13 cellular contexts compared by ENCODE assay signal in the genomic region with DNA sequence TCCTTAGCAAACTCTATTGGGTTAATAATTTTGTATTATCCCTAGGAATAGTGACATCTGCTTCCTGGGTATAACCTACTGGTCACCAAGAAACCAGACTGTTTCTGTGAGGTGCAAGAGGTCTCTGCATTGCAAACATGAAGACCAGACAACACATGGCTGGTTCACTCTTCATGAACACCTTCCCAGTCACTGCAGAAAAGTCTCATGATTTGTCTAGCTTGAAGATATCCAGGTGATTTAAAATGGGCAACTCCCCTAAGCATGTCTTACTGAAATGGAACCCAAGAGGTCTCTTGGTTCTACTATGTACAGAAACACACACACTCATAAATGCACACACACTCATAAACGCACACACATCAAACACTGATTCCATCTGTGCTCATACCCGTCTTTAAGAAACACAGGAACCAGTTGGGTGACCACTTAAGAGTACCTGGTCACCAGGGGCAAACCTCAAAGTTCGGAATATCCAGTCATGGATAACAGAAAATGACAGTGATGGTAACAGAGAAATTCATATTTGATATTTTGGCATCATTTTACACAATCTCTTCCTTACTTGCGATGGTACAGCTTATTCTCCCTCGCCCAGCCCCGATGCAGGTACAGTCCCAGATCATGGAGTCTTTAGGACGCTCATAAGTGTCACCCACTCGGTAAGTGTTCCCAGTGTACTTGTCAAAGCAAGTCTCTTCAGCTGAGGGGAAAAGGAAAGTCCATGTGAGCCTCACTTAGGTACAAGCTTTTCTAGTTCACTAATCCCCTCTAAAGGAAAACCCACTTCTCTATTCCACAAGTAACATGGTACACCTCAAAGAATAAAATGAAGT. TPM values are rescaled to one million over a fixed set of nuclear protein-coding genes. Genes with fewer than 3 reads are reported as not detected.
DNase-seq lines count a peak whose midpoint lies in the region; ATAC-seq and TF ChIP-seq lines count a peak whose summit lies in the region.
"Had no signal": no experiment of that assay in that cellular context is flagged by ENCODE, and none has a peak within 500 bp of the region (broad histone marks: within the 10 kb centered on the region; RNA-seq: fewer than 3 reads in every experiment).

No MANE protein-coding gene starts in this region.

- WGBS in endodermal cell (ENCODE audit: insufficient coverage in 1 of 2, insufficient read length in 1 of 2), 2 experiments: 96 to 97% methylated on average over 6 to 8 of the region's 8 CpGs
- 61 to 81% methylated on average over 6 to 8 of the region's 8 CpGs for WGBS in transverse colon (ENCODE audit: low coverage in 1 of 2), 2 donors

- H3K4me3 ChIP-seq in RWPE2 (ENCODE audit: severe bottlenecking) (no peak overlapping the region), endodermal cell (ENCODE audit: low read length) (peak overlapping the region; percentile 89), lower lobe of right lung (peak overlapping the region; percentile 63), transverse colon (peak overlapping the region in 2 of 4 donors; percentile 61 to 68)
- H3K4me3 ChIP-seq: ovary had no signal

- H3K27ac Mint-ChIP-seq in endodermal cell: no peak overlapping the region
- H3K27ac Mint-ChIP-seq: activated naive CD8-positive, alpha-beta T cell treated with anti-CD3 and anti-CD28 coated beads, Interleukin-2, amount 10 ng/mL, durations not matched to agents 7 days and 5 days had no signal

- peaks cover 49% of the 10 kb centered on the region for H3K4me1 Mint-ChIP-seq in endodermal cell

- H3K9me3 ChIP-seq in RWPE2 (ENCODE audit: severe bottlenecking) (no peaks in the 10 kb centered on the region), endodermal cell (ENCODE audit: control insufficient read depth, low read length) (no peaks in the 10 kb centered on the region), lower lobe of right lung (no peaks in the 10 kb centered on the region), transverse colon (no peaks in the 10 kb centered on the region)
- H3K9me3 ChIP-seq: ovary had no signal

- TF ChIP-seq CTCF in RWPE2 (IDR thresholded peaks at IDR 0.05; ENCODE audit: poor library complexity, severe bottlenecking) (no peak), endodermal cell (conservative IDR thresholded peaks at IDR 0.05) (no peak), lower lobe of right lung (IDR thresholded peaks at IDR 0.05) (no peak), transverse colon (IDR thresholded peaks at IDR 0.05) (no peak)

- no peaks in the 10 kb centered on the region for H3K27me3 Mint-ChIP-seq in endodermal cell (ENCODE audit: insufficient read depth)

- peak overlapping the region; percentile 97 for H3K4me3 Mint-ChIP-seq in endodermal cell
- H3K4me3 Mint-ChIP-seq: activated naive CD8-positive, alpha-beta T cell treated with anti-CD3 and anti-CD28 coated beads, Interleukin-2, amount 10 ng/mL, durations not matched to agents 7 days and 5 days had no signal

- TF ChIP-seq POLR2A in transverse colon (IDR thresholded peaks at IDR 0.05): no peak

- ATAC-seq in RWPE2 (ENCODE audit: low read depth) (no peak), lower lobe of right lung (no peak), HG02571 (IDR thresholded peaks at IDR 0.05; ENCODE audit: unreplicated experiment) (no peak)

- H3K36me3 ChIP-seq in RWPE2 (ENCODE audit: low read depth) (peaks cover 71% of the 10 kb centered on the region), endodermal cell (ENCODE audit: control insufficient read depth, insufficient read depth, low read length) (peaks cover 56% of the 10 kb centered on the region), lower lobe of right lung (peaks cover 21% of the 10 kb centered on the region), transverse colon (peaks cover 0 to 4% (median 0%) of the 10 kb centered on the region in 4 donors)
- H3K36me3 ChIP-seq: ovary had no signal

- H3K36me3 Mint-ChIP-seq in endodermal cell (ENCODE audit: low read depth): peaks cover 74% of the 10 kb centered on the region
- H3K36me3 Mint-ChIP-seq: activated naive CD8-positive, alpha-beta T cell treated with anti-CD3 and anti-CD28 coated beads, Interleukin-2, amount 10 ng/mL, durations not matched to agents 7 days and 5 days had no signal

- no peak for TF ChIP-seq EP300 in transverse colon (IDR thresholded peaks at IDR 0.05; ENCODE audit: low read depth)

- no peak for DNase-seq in RWPE2 (ENCODE audit: low spot score)
- DNase-seq in endodermal cell: no peak
- DNase-seq in lower lobe of right lung: no peak
- no peak for DNase-seq in transverse colon
- no peak for DNase-seq in T-helper 2 cell
- no peak for DNase-seq in caudate nucleus (lab: John Stamatoyannopoulos, UW)
- no peak for DNase-seq in posterior vena cava (ENCODE audit: low spot score)
- DNase-seq: activated naive CD8-positive, alpha-beta T cell treated with anti-CD3 and anti-CD28 coated beads, Interleukin-2, amount 10 ng/mL, durations not matched to agents 7 days and 5 days; NCI-H1105; NCI-H524; ovary; substantia nigra had no signal

- in situ Hi-C loops in transverse colon (cut with MboI; ENCODE audit: low pct_ligation_motif_present in 1 of 4, low pct_unique_long_range_greater_than_20kb in 1 of 4, low sequenced_read_pairs in 3 of 4): no loop called here

- intact Hi-C loops in lower lobe of right lung (cut with DNase I) (no loop called here), transverse colon (cut with DNase I; ENCODE audit: low total_unique reads) (loop anchor here (5.0 to 10.0 kb wide), 2 partner anchors 192 to 484 kb away; no protein-coding TSS in a partner anchor), posterior vena cava (cut with DNase I) (no loop called here)

- H3K27ac ChIP-seq in RWPE2 (ENCODE audit: poor library complexity, severe bottlenecking) (peak overlapping the region; percentile 97), endodermal cell (ENCODE audit: low read depth, low read length) (no peak overlapping the region), lower lobe of right lung (peak overlapping the region; percentile 75), transverse colon (peak overlapping the region; percentile 86 to 94 (median 88)), caudate nucleus (ENCODE audit: low read depth, low read length) (no peak overlapping the region)

- no peaks in the 10 kb centered on the region for H3K9me3 Mint-ChIP-seq in endodermal cell
- H3K9me3 Mint-ChIP-seq: activated naive CD8-positive, alpha-beta T cell treated with anti-CD3 and anti-CD28 coated beads, Interleukin-2, amount 10 ng/mL, durations not matched to agents 7 days and 5 days had no signal

- H3K9ac ChIP-seq in endodermal cell (ENCODE audit: extremely low read depth, low read length, poor library complexity, severe bottlenecking): no peak overlapping the region

- H3K4me1 ChIP-seq in RWPE2 (ENCODE audit: insufficient read depth, poor library complexity, severe bottlenecking) (peaks cover 38% of the 10 kb centered on the region), endodermal cell (ENCODE audit: control insufficient read depth, insufficient read depth, low read length) (peaks cover 7% of the 10 kb centered on the region), lower lobe of right lung (peaks cover 29% of the 10 kb centered on the region), transverse colon (peaks cover 0 to 25% (median 10%) of the 10 kb centered on the region in 4 donors)

- H3K27me3 ChIP-seq in RWPE2 (ENCODE audit: insufficient read depth, poor library complexity, severe bottlenecking) (no peaks in the 10 kb centered on the region), endodermal cell (ENCODE audit: control insufficient read depth, insufficient read depth, low read length, poor library complexity, severe bottlenecking) (no peaks in the 10 kb centered on the region), lower lobe of right lung (ENCODE audit: low read depth) (no peaks in the 10 kb centered on the region), transverse colon (peaks cover 41% of the 10 kb centered on the region)
- H3K27me3 ChIP-seq: ovary had no signal

RNA-seq across cellular contexts. Expression of a gene that starts 2.9 kb away (rescaled TPM):
- total RNA-seq in endodermal cell: 1,000 to 10,000 TPM; 2,721 to 2,960 TPM
- polyA plus RNA-seq in endodermal cell (2013, experiment 1 of 2): 374 TPM
- 340 TPM for polyA plus RNA-seq in endodermal cell (2013, experiment 2 of 2)
- total RNA-seq in lower lobe of right lung: 1,248 TPM
- 100 to 1,000 TPM; 169 to 686 (median 215) TPM for total RNA-seq in transverse colon
- 1,000 to 10,000 TPM; 2,588 to 3,239 TPM for total RNA-seq in posterior vena cava

Comparison
In these comparisons a context has a peak if more than half of its experiments do, and no peak if none do; other contexts are left out.
1. H3K27ac ChIP-seq: peak in RWPE2 (single experiment), lower lobe of right lung (single experiment) and transverse colon (4 of 4); none in endodermal cell (single experiment) and caudate nucleus (single experiment).